8 cellular contexts compared by ENCODE assay signal in the genomic region with DNA sequence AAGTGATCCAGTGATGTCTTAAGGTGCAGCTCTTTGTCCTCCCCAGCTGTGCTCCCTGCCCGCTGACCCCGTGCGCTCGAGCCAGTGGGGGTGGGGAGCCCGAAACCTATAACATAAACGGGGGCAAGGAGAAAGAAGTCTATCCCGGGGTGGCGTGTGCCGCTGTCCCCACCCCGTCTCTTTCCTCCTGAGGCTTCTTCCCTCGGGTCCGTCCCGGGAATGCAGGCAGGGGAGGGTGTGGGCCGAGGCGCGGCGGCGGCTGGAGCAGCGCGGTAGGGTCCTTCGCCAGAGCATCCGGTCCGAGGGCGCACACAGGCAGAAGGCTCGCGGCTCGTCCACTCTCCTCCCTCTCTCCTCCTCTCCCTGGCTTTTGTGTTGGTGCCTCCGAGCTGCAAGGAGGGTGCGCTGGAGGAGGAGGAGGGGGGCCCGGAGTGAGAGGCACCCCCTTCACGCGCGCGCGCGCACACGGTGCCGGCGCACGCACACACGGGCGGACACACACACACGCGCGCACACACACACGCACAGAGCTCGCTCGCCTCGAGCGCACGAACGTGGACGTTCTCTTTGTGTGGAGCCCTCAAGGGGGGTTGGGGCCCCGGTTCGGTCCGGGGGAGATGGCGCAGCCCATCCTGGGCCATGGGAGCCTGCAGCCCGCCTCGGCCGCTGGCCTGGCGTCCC. TPM values are rescaled to one million over a fixed set of nuclear protein-coding genes. Genes with fewer than 3 reads are reported as not detected.
A peak's percentile ranks its signal among the peaks of the same experiment; 100 is the strongest.
DNase-seq lines count a peak whose midpoint lies in the region; ATAC-seq, FAIRE-seq and TF ChIP-seq lines count a peak whose summit lies in the region.

A gene (plus strand): TSS at position 517 of the 681 bp plus-strand sequence. CDS start 101 bp downstream, at position 618.

- peaks cover 0 to 23% of the 10 kb centered on the region in 2 donors for H3K4me1 ChIP-seq in left lung
- H3K4me1 ChIP-seq in thyroid gland = no peaks in the 10 kb centered on the region

- H3K27ac ChIP-seq in cingulate gyrus (ENCODE audit: low read depth, low read length) = peak within 1 kb of the TSS; percentile 94
- H3K27ac ChIP-seq in left lung = peak within 1 kb of the TSS; percentile 70 to 78
- no peak within 1 kb of the TSS for H3K27ac ChIP-seq in thyroid gland

- TF ChIP-seq POLR2A in GM12892 (IDR thresholded peaks at IDR 0.05; ENCODE audit: low read depth, low read length) = peak; percentile 33; the same call in 1 of the 2 replicates
- no peak for TF ChIP-seq POLR2A in thyroid gland (IDR thresholded peaks at IDR 0.05)

- H3K27me3 ChIP-seq in left lung (peaks cover 0 to 5% of the 10 kb centered on the region in 2 donors), thyroid gland (no peaks in the 10 kb centered on the region)

- DNase-seq in GM12892 (ENCODE audit: insufficient read length) (peak; percentile 23), left lung (peak in 1 of 2 donors; percentile 67), thyroid gland (no peak)
- DNase-seq in stimulated activated CD8-positive, alpha-beta memory T cell treated with anti-CD3 and anti-CD28 coated beads, Interleukin-12 subunit alpha, Interleukin-12 subunit beta, amount 100 ng/mL, for 1 hour (ENCODE audit: low read depth) = peak; percentile 17

- peak; percentile 2 for ATAC-seq in HG03460 (IDR thresholded peaks at IDR 0.05; ENCODE audit: unreplicated experiment)
- ATAC-seq in left lung = peak; percentile 43
- no peak for ATAC-seq in HG03280 (IDR thresholded peaks at IDR 0.05; ENCODE audit: unreplicated experiment)

- H3K4me3 ChIP-seq in WI38 (ENCODE audit: low read depth, low read length) (peak within 1 kb of the TSS; percentile 50), left lung (peak within 1 kb of the TSS; percentile 32 to 49), thyroid gland (replicated peaks in 1 of 3) (peak within 1 kb of the TSS in 1 of 3 donors; percentile 15)

- FAIRE-seq in GM12892 (lab: Jason Lieb, UNC) = peak; percentile 70

- no peak for TF ChIP-seq CTCF in WI38 (IDR thresholded peaks at IDR 0.05; ENCODE audit: low read depth, low read length)
- TF ChIP-seq CTCF in left lung (IDR thresholded peaks at IDR 0.05) = no peak
- TF ChIP-seq CTCF in thyroid gland (IDR thresholded peaks at IDR 0.05) = no peak

- intact Hi-C loops in left lung (cut with DNase I) (loop anchor here in 1 of 2 donors (10.0 kb wide), 1 partner anchor 97 kb away; no protein-coding TSS in a partner anchor), thyroid gland (cut with DNase I) (no loop called here)

- H3K36me3 ChIP-seq in left lung (no peaks in the 10 kb centered on the region), thyroid gland (no peaks in the 10 kb centered on the region)

- no CpG with 5 or more reads among the region's 61 CpGs for WGBS in thyroid gland, 2 donors

- H3K9me3 ChIP-seq in left lung (no peaks in the 10 kb centered on the region), thyroid gland (no peaks in the 10 kb centered on the region)

RNA-seq across cellular contexts. Expression of the gene that starts here (rescaled TPM):
- polyA plus RNA-seq in GM12892 (2012; ENCODE audit: missing spikeins) = 21.6 TPM
- total RNA-seq in left lung (1 to 10 TPM in 1 of 2 donors, under 1 TPM in 1; 0.58 to 1.4 TPM), thyroid gland (under 1 TPM in 2 of 4 donors, not detected in 2; 0.81 to 0.93 TPM)

Comparison
In these comparisons a context has a peak if more than half of its experiments do, and no peak if none do; other contexts are left out.
1. DNase-seq: peak in GM12892 (single experiment) and stimulated activated CD8-positive, alpha-beta memory T cell treated with anti-CD3 and anti-CD28 coated beads, Interleukin-12 subunit alpha, Interleukin-12 subunit beta, amount 100 ng/mL, for 1 hour (single experiment); none in thyroid gland (0 of 2).
2. H3K27ac ChIP-seq: peak in cingulate gyrus (single experiment) and left lung (2 of 2); none in thyroid gland (0 of 3).